In the genomic region with DNA sequence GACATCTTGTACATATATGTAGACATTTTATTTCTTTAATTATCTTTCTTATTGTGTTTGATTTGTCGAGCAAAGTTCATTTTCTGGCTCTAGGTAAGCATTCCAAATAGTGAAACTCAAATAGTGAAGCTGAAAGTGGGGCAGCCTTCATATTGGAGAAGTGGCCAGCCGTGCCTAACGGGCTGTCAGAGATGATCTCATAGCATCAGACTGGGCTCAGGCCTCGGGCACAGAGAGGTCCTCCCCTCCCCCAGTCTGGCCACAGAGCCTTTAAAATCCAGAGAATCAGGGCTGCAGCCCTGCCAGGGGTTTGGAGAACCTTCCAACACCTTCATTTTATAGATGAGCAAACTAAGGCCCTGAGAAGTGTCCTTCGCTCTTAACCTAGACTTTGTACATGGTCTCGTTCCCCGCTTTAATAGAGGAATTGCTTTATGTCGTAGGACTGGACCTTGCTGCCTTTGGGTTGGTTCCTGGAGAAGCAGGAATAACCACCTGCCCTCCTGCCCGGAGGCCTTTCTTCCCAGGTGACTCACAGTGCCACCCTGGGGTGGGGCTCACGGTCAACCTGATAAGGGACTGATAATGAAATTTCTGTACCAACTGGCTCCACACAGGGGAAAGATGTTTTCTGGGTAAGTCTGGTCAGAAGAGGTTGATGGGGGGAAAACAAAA, we compare ENCODE assay signal across 10 cellular contexts. TPM values are rescaled to one million over a fixed set of nuclear protein-coding genes. Genes with fewer than 3 reads are reported as not detected.
DNase-seq lines count a peak whose midpoint lies in the region; ATAC-seq, FAIRE-seq and TF ChIP-seq lines count a peak whose summit lies in the region.
"Had no signal": no experiment of that assay in that cellular context is flagged by ENCODE, and none has a peak within 500 bp of the region (broad histone marks: within the 10 kb centered on the region; RNA-seq: fewer than 3 reads in every experiment).

No MANE protein-coding gene starts in this region.

- H3K4me3 ChIP-seq in psoas muscle, result peak overlapping the region; percentile 32

- no peaks in the 10 kb centered on the region for H3K27me3 Mint-ChIP-seq in CD4-positive, alpha-beta T cell

- no peaks in the 10 kb centered on the region for H3K36me3 ChIP-seq in psoas muscle (ENCODE audit: insufficient read depth in 1 of 2, low read depth in 1 of 2)

- H3K4me1 ChIP-seq in psoas muscle, result peaks cover 84% of the 10 kb centered on the region

- H3K27ac Mint-ChIP-seq in CD4-positive, alpha-beta T cell, result no peak overlapping the region

- peak in 9 of 14 donors; percentile 27 to 61 (median 48) for DNase-seq in C1 segment of cervical spinal cord (lab: John Stamatoyannopoulos, UW)
- peak; percentile 62 for DNase-seq in RPMI7951 (ENCODE audit: low read depth)
- peak; percentile 85 for DNase-seq in globus pallidus (ENCODE audit: low spot score)
- DNase-seq in psoas muscle, result peak; percentile 40 to 70
- DNase-seq in D721Med (ENCODE audit: insufficient read length, low spot score), result no peak
- no peak for DNase-seq in CD4-positive, alpha-beta T cell
- no peak for DNase-seq in D341Med (ENCODE audit: low spot score)
- DNase-seq: NCI-H774 had no signal

- peak overlapping the region; percentile 91 for H3K27ac ChIP-seq in psoas muscle
- H3K27ac ChIP-seq in CD4-positive, alpha-beta T cell (ENCODE audit: low read depth, low read length), result no peak overlapping the region

- no peak for FAIRE-seq in D721Med (lab: Jason Lieb, UNC)

- no peak overlapping the region for H3K4me3 Mint-ChIP-seq in CD4-positive, alpha-beta T cell

- POLR2A ChIA-PET in CD4-positive, alpha-beta T cell (lab: Charles Lee), result no interaction called here

- CTCF ChIA-PET in CD4-positive, alpha-beta T cell (lab: Charles Lee), result interaction anchor here (0.5 kb wide), 1 partner anchor 12 kb away, joined by 4 read pairs; no protein-coding TSS in a partner anchor

- ATAC-seq in psoas muscle (peak in 3 of 4 donors; percentile 72 to 78 (median 75)), GM18873 (IDR thresholded peaks at IDR 0.05; ENCODE audit: low FRiP score, unreplicated experiment) (no peak)
- no peak for ATAC-seq in CD4-positive, alpha-beta T cell (ENCODE audit: poor library complexity)
- ATAC-seq: activated naive CD4-positive, alpha-beta T cell treated with anti-CD3 and anti-CD28 coated beads, Interleukin-2, amount 50 U/mL, for 72 hours had no signal

- intact Hi-C loops in psoas muscle (cut with DNase I), result loop anchor here (2.0 to 5.0 kb wide), 2 partner anchors 16 to 39 kb away; no protein-coding TSS in a partner anchor
- intact Hi-C loops in CD4-positive, alpha-beta T cell (cut with DNase I, micrococcal nuclease), result no loop called here

- TF ChIP-seq CTCF in psoas muscle (IDR thresholded peaks at IDR 0.05), result no peak
- no peak for TF ChIP-seq CTCF in D721Med (IDR thresholded peaks at IDR 0.05; ENCODE audit: insufficient read depth, missing control alignments)
- TF ChIP-seq CTCF in CD4-positive, alpha-beta T cell (IDR thresholded peaks at IDR 0.05), result no peak

- 55 to 66% (median 56%) methylated on average over 10 of the region's 10 CpGs for WGBS in psoas muscle, 3 donors

- no peaks in the 10 kb centered on the region for H3K9me3 Mint-ChIP-seq in CD4-positive, alpha-beta T cell
- H3K9me3 Mint-ChIP-seq: activated naive CD4-positive, alpha-beta T cell treated with anti-CD3 and anti-CD28 coated beads, Interleukin-2, amount 50 U/mL, for 72 hours had no signal

- no peaks in the 10 kb centered on the region for H3K9me3 ChIP-seq in psoas muscle
- no peaks in the 10 kb centered on the region for H3K9me3 ChIP-seq in CD4-positive, alpha-beta T cell (ENCODE audit: control insufficient read depth, low read length)

- no peaks in the 10 kb centered on the region for H3K4me1 Mint-ChIP-seq in CD4-positive, alpha-beta T cell (ENCODE audit: low read depth)

- no peaks in the 10 kb centered on the region for H3K27me3 ChIP-seq in psoas muscle (ENCODE audit: insufficient read depth in 3 of 3, low read length in 2 of 3)
- H3K27me3 ChIP-seq in CD4-positive, alpha-beta T cell (ENCODE audit: control insufficient read depth, insufficient read depth, low read length), result no peaks in the 10 kb centered on the region

- no peaks in the 10 kb centered on the region for H3K36me3 Mint-ChIP-seq in CD4-positive, alpha-beta T cell (ENCODE audit: low read depth)
- H3K36me3 Mint-ChIP-seq: activated naive CD4-positive, alpha-beta T cell treated with anti-CD3 and anti-CD28 coated beads, Interleukin-2, amount 50 U/mL, for 72 hours had no signal

RNA-seq across cellular contexts. Expression of a gene that starts 7.3 kb away (rescaled TPM):
- total RNA-seq in RPMI7951 (2014; rRNA removed; shearing (Covaris generic)), result 23.1 and 29.2 TPM in 2 replicates
- 10 to 100 TPM in 1 of 4 donors, 1 to 10 TPM in 3; 6.3 to 35.0 (median 8.6) TPM for total RNA-seq in psoas muscle
- polyA plus RNA-seq in psoas muscle, result 10 to 100 TPM; 10.7 to 11.7 (median 11.6) TPM
- 1 to 10 TPM; 2.2 to 2.5 TPM for total RNA-seq in CD4-positive, alpha-beta T cell

RNA-seq across cellular contexts. Expression of a gene that starts 41.8 kb away (rescaled TPM):
- 0.10 and 0.36 TPM in 2 replicates for total RNA-seq in RPMI7951 (2014; rRNA removed; shearing (Covaris generic))
- total RNA-seq in psoas muscle, result under 1 TPM; 0.21 to 0.46 (median 0.23) TPM
- under 1 TPM; 0.25 to 0.61 (median 0.31) TPM for polyA plus RNA-seq in psoas muscle
- total RNA-seq in CD4-positive, alpha-beta T cell, result not detected

Comparison
In these comparisons a context has a peak if more than half of its experiments do, and no peak if none do; other contexts are left out.
1. DNase-seq: peak in C1 segment of cervical spinal cord (9 of 14), RPMI7951 (single experiment), globus pallidus (single experiment) and psoas muscle (2 of 2); none in D721Med (single experiment), CD4-positive, alpha-beta T cell (0 of 10) and D341Med (single experiment).
2. ATAC-seq: peak in psoas muscle (3 of 4); none in CD4-positive, alpha-beta T cell (single experiment) and GM18873 (single experiment).
3. intact Hi-C loops: an anchor here in psoas muscle (2.0 to 5.0 kb wide); none called in CD4-positive, alpha-beta T cell.